ENCODE assay signal across 8 cellular contexts in the genomic region with DNA sequence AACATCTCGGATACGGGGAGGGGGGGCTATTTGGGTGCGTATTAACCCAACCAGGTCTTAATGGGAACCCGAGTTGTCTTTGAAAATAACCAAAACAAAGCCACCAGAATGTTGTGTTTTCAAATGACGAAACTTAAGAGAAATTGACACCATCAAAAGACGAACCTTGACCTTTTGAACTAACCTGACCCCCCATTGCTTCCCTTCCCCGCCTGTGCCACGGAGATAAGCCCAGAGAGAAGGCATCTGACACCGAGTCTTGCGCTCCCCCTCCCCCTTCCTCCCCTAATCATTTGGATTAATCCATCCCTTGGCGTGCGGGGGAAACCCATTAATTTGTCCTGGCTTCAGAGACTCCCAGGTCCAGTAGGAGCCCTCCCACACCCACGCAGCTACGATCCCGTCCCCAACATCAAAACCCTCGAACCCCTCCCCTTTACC. TPM values are rescaled to one million over a fixed set of nuclear protein-coding genes. Genes with fewer than 3 reads are reported as not detected.
DNase-seq lines count a peak whose midpoint lies in the region; ATAC-seq and TF ChIP-seq lines count a peak whose summit lies in the region.

No MANE protein-coding gene starts in this region.

- no peak overlapping the region for H3K27ac Mint-ChIP-seq in T-helper 17 cell

- DNase-seq in NCI-H345 (lab: John Stamatoyannopoulos, UW) (peak; percentile 17), NCI-H345 treated with DMSO at 0.1 percent for 48 hours (lab: John Stamatoyannopoulos, UW; ENCODE audit: unreplicated experiment) (no peak), T-helper 17 cell (no peak), fibroblast of mammary gland (ENCODE audit: low read depth) (no peak), epidermal melanocyte (ENCODE audit: insufficient read length, low spot score) (no peak), GM03348 (ENCODE audit: low spot score) (no peak)

- H3K9me3 ChIP-seq in T-helper 17 cell (ENCODE audit: control insufficient read depth, low read length, poor library complexity, severe bottlenecking) (no peaks in the 10 kb centered on the region), skeletal muscle tissue (ENCODE audit: control insufficient read depth in 3 of 3, low read length in 3 of 3) (no peaks in the 10 kb centered on the region)

- peak overlapping the region; percentile 48 for H3K4me3 ChIP-seq in fibroblast of mammary gland (ENCODE audit: control insufficient read depth, low read depth, low read length)
- peak overlapping the region; percentile 56 to 76 (median 64) for H3K4me3 ChIP-seq in skeletal muscle tissue (ENCODE audit: low read length in 3 of 3)

- H3K4me1 ChIP-seq in skeletal muscle tissue (ENCODE audit: control insufficient read depth in 3 of 3, insufficient read depth in 3 of 3, low read length in 3 of 3): peaks cover 23 to 36% (median 35%) of the 10 kb centered on the region in 3 donors

- peak overlapping the region; percentile 89 for H3K4me3 Mint-ChIP-seq in T-helper 17 cell

- no peak for TF ChIP-seq CTCF in fibroblast of mammary gland (conservative IDR thresholded peaks at IDR 0.05; ENCODE audit: control insufficient read depth, insufficient read depth, low read depth, low read length)

- peaks cover 20% of the 10 kb centered on the region for H3K4me1 Mint-ChIP-seq in T-helper 17 cell

- H3K36me3 Mint-ChIP-seq in T-helper 17 cell (ENCODE audit: low read depth): peaks cover 4% of the 10 kb centered on the region

- no peaks in the 10 kb centered on the region for H3K36me3 ChIP-seq in skeletal muscle tissue (ENCODE audit: control insufficient read depth in 3 of 3, insufficient read depth in 3 of 3, low read length in 3 of 3)

- peak overlapping the region in 1 of 3 donors; percentile 80 for H3K9ac ChIP-seq in skeletal muscle tissue (ENCODE audit: low read depth in 1 of 3, low read length in 3 of 3)

- ATAC-seq in T-helper 17 cell: no peak
- no peak for ATAC-seq in GM18909 (IDR thresholded peaks at IDR 0.05; ENCODE audit: poor library complexity, unreplicated experiment)

- H3K27me3 ChIP-seq in skeletal muscle tissue (ENCODE audit: control insufficient read depth in 3 of 3, insufficient read depth in 3 of 3, low read length in 3 of 3): peaks cover 0 to 4% (median 0%) of the 10 kb centered on the region in 3 donors

- H3K27ac ChIP-seq in skeletal muscle tissue (ENCODE audit: low read depth, low read length): no peak overlapping the region

- H3K27me3 Mint-ChIP-seq in T-helper 17 cell: peaks cover 16% of the 10 kb centered on the region

RNA-seq across cellular contexts. Expression of a gene that starts 4.5 kb away (rescaled TPM):
- total RNA-seq in T-helper 17 cell: 1 to 10 TPM in 1 of 2 donors, under 1 TPM in 1; 0.78 to 2.6 TPM
- 9.9 TPM for total RNA-seq in skeletal muscle tissue

RNA-seq across cellular contexts. Expression of a gene that starts 20.0 kb away (rescaled TPM):
- total RNA-seq in T-helper 17 cell (not detected), skeletal muscle tissue (not detected)

RNA-seq across cellular contexts. Expression of a gene that starts 40.9 kb away (rescaled TPM):
- 10 to 100 TPM; 21.3 to 24.4 TPM for total RNA-seq in T-helper 17 cell
- 3.7 TPM for total RNA-seq in skeletal muscle tissue

RNA-seq across cellular contexts. Expression of a gene that starts 46.0 kb away (rescaled TPM):
- 100 to 1,000 TPM; 517 to 546 TPM for total RNA-seq in T-helper 17 cell
- 706 TPM for total RNA-seq in skeletal muscle tissue
